Comparison of ENCODE assay signal across 8 cellular contexts in the genomic region with DNA sequence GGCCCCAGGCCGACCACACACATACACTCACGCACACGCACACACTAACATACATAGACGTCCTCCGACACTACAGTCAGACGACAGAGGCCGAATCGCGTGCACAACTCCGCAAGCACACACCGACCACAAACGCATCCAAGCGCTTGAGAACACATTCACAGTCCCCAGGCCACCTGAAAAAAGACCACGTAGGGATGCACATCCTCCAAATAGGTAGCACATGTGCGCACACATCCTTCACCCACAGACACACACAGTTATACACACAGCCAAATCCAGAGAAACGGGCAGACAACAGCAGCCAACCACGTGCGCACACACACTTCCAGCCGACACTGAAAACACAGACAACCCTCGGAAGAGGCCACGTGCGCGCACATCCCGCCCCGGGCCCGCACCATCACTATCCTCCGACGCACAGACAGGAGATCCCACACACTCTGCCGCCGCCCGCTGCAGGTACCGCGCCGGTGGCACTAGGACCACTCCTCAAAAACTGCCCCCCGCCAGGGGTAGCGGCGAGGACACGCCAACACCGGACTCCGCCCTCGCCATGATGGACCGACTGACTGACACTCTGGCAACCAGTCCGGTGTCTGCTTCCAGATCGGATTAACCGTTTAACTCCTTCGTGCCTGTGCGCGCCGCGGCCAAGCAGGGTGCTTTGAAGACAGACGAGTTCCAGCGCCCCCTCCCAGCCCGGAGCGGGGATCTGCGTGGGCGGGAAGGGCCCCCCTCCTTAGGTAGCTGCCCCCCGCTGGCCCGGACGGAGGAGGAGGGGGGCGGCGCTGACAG.
DNase-seq lines count a peak whose midpoint lies in the region; ATAC-seq and FAIRE-seq lines count a peak whose summit lies in the region.

No MANE protein-coding gene starts in this region.

- DNase-seq in 8988T, result peak; percentile 85
- peak; percentile 82 for DNase-seq in NCI-H226
- peak; percentile 65 for DNase-seq in activated T-cell treated with anti-CD3 and anti-CD28 coated beads, Interleukin-2, amount 50 U/mL, for 1 hour
- DNase-seq in foreskin melanocyte, result peak; percentile 59
- DNase-seq in stimulated activated CD4-positive, alpha-beta T cell treated with anti-CD3 and anti-CD28 coated beads, Interleukin-4, amount 100 ng/mL, for 1 hour, result peak; percentile 41

- ATAC-seq in HG03442 (IDR thresholded peaks at IDR 0.05; ENCODE audit: unreplicated experiment), result no peak
- ATAC-seq in GM21360 (IDR thresholded peaks at IDR 0.05; ENCODE audit: unreplicated experiment), result no peak

- FAIRE-seq in G401.6 (lab: Jason Lieb, UNC), result peak; percentile 78
